17 cellular contexts compared by ENCODE assay signal in the genomic region with DNA sequence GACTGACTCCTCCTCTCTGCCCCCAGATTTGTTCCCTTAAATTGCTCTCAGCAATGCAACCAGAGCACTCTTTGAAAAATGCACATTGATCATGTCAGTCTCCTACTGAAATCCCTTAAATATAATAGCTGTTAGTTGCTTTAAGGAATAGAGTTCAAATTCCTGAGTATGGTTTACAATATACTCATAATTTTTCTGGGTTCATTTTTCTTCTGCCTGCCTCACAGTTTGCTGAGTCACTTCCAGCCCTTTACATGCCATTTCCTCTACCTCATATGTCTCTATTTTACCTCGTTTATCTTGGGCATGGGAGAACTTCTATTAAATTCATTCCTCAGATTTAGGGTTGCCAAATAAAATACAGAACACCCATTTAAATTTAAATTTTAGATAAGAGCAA.
A peak's percentile ranks its signal among the peaks of the same experiment; 100 is the strongest.
DNase-seq lines count a peak whose midpoint lies in the region; ATAC-seq, FAIRE-seq and TF ChIP-seq lines count a peak whose summit lies in the region.
"Had no signal": no experiment of that assay in that cellular context is flagged by ENCODE, and none has a peak within 500 bp of the region (broad histone marks: within the 10 kb centered on the region; RNA-seq: fewer than 3 reads in every experiment).

No MANE protein-coding gene starts in this region.

- WGBS in spleen, 5 donors: 0 to 5% (median 4%) methylated on average over 1 of the region's 1 CpG

- no peaks in the 10 kb centered on the region for H3F3A ChIP-seq in PC-3 (ENCODE audit: low read length, unreplicated experiment)

- TF ChIP-seq CTCF in Calu3 (IDR thresholded peaks at IDR 0.05; ENCODE audit: unreplicated experiment) (no peak), PC-3 (conservative IDR thresholded peaks at IDR 0.05; ENCODE audit: low read depth, low read length) (no peak), bronchial epithelial cell (IDR thresholded peaks at IDR 0.05; ENCODE audit: insufficient read depth, low read length, severe bottlenecking) (no peak), spleen (IDR thresholded peaks at IDR 0.05 in 8 of 11, conservative IDR thresholded peaks at IDR 0.05 in 3 of 11) (no peak)

- H3K4me3 ChIP-seq in PC-3 (ENCODE audit: low read length): no peak overlapping the region
- H3K4me3 ChIP-seq in bronchial epithelial cell (ENCODE audit: low read depth, low read length): no peak overlapping the region
- H3K4me3 ChIP-seq in spleen: no peak overlapping the region
- H3K4me3 ChIP-seq: mucosa of descending colon, ovary had no signal

- peaks cover 37% of the 10 kb centered on the region; the same call in 1 of the 2 replicates for H3K4me1 ChIP-seq in PC-3 (ENCODE audit: insufficient read depth, low read length)
- no peaks in the 10 kb centered on the region for H3K4me1 ChIP-seq in spleen

- no peak for FAIRE-seq in bronchial epithelial cell (lab: Jason Lieb, UNC)
- FAIRE-seq: kidney had no signal

- H3K4me2 ChIP-seq in PC-3 (ENCODE audit: low read length): peak overlapping the region; percentile 9; the same call in 1 of the 2 replicates

- peak overlapping the region; percentile 74 for H3K27ac ChIP-seq in PC-3 (ENCODE audit: low read length)
- no peak overlapping the region for H3K27ac ChIP-seq in spleen
- H3K27ac ChIP-seq: ovary had no signal

- no peak; the same call in 1 of the 2 replicates for ATAC-seq in PC-3
- no peak for ATAC-seq in GM21360 (IDR thresholded peaks at IDR 0.05; ENCODE audit: unreplicated experiment)
- ATAC-seq: mucosa of descending colon had no signal

- H3K9ac ChIP-seq in PC-3 (ENCODE audit: low read length): peak overlapping the region; percentile 11; the same call in 1 of the 2 replicates

- H3K9me2 ChIP-seq in PC-3 (replicated peaks; ENCODE audit: low read length): no peaks in the 10 kb centered on the region

- no peaks in the 10 kb centered on the region for H3K27me3 ChIP-seq in PC-3 (ENCODE audit: low read length)
- no peaks in the 10 kb centered on the region for H3K27me3 ChIP-seq in bronchial epithelial cell (ENCODE audit: control insufficient read depth, insufficient read depth, low read length)
- no peaks in the 10 kb centered on the region for H3K27me3 ChIP-seq in spleen (replicated peaks in 1 of 7)
- H3K27me3 ChIP-seq: ovary had no signal

- no peak overlapping the region for H3K4me3 Mint-ChIP-seq in Calu3 (ENCODE audit: low read depth, unreplicated experiment)

- intact Hi-C loops in Calu3 (cut with micrococcal nuclease; ENCODE audit: unreplicated experiment): no loop called here
- intact Hi-C loops in PC-3 (cut with micrococcal nuclease): no loop called here
- intact Hi-C loops in cardiac septum (cut with DNase I): no loop called here
- intact Hi-C loops in spleen (cut with DNase I; ENCODE audit: low total_unique reads): no loop called here

- H2AFZ ChIP-seq in PC-3 (ENCODE audit: low read length): 0 out of 2 replicates have a peak overlapping the region, but pooled peaks have one; percentile 5

- H3K27ac Mint-ChIP-seq in Calu3 (ENCODE audit: unreplicated experiment): peak overlapping the region; percentile 11

- no peaks in the 10 kb centered on the region for H3K9me3 Mint-ChIP-seq in Calu3 (ENCODE audit: low read depth, unreplicated experiment)

- POLR2A ChIA-PET in PC-3 (lab: Charles Lee; ENCODE audit: unreplicated experiment): no interaction called here

- no peaks in the 10 kb centered on the region for H3K27me3 Mint-ChIP-seq in Calu3 (ENCODE audit: unreplicated experiment)

- CTCF ChIA-PET in Calu3 (lab: Charles Lee) (no interaction called here), PC-3 (lab: Charles Lee) (no interaction called here)

- no peaks in the 10 kb centered on the region for H3K36me3 Mint-ChIP-seq in Calu3 (ENCODE audit: insufficient read depth, unreplicated experiment)

- H3K9me3 ChIP-seq in PC-3 (ENCODE audit: low read length) (no peaks in the 10 kb centered on the region), spleen (peaks cover 0 to 3% (median 0%) of the 10 kb centered on the region in 8 donors)
- H3K9me3 ChIP-seq: mucosa of descending colon, ovary had no signal

- no peaks in the 10 kb centered on the region for H4K20me1 ChIP-seq in PC-3 (ENCODE audit: low read length)

- peaks cover 12% of the 10 kb centered on the region for H3K4me1 Mint-ChIP-seq in Calu3 (ENCODE audit: low read depth, unreplicated experiment)

- no peak for TF ChIP-seq POLR2A in spleen (IDR thresholded peaks at IDR 0.05)

- BruUV-seq in Calu3 (replicated peaks; lab: Mats Ljungman, UMichigan): no TSS peak
- no TSS peak for BruUV-seq in PC-3 (replicated peaks; lab: Mats Ljungman, UMichigan)

- no peaks in the 10 kb centered on the region for H3K79me2 ChIP-seq in PC-3 (ENCODE audit: low read length)

- H3K36me3 ChIP-seq in PC-3 (ENCODE audit: low read depth, low read length): no peaks in the 10 kb centered on the region
- H3K36me3 ChIP-seq in bronchial epithelial cell (ENCODE audit: control insufficient read depth, insufficient read depth, low read length): no peaks in the 10 kb centered on the region
- no peaks in the 10 kb centered on the region for H3K36me3 ChIP-seq in spleen
- H3K36me3 ChIP-seq: ovary had no signal

- DNase-seq in Calu3: no peak
- peak; percentile 45 for DNase-seq in PC-3
- peak; percentile 50 for DNase-seq in bronchial epithelial cell (ENCODE audit: low read depth)
- DNase-seq in kidney glomerular epithelial cell (lab: John Stamatoyannopoulos, UW): peak; percentile 22
- no peak for DNase-seq in cardiac septum (ENCODE audit: low spot score)
- no peak for DNase-seq in spleen
- DNase-seq in cerebellar cortex (ENCODE audit: low spot score): no peak
- DNase-seq: activated effector memory CD4-positive, alpha-beta T cell treated with Interleukin-2 at 50 U/mL for 16 hours; GDM1; glutamatergic neuron; KG1; kidney; mucosa of descending colon; NCI-H510A; ovary; substantia nigra had no signal

Comparison
In these comparisons a context has a peak if more than half of its experiments do, and no peak if none do; other contexts are left out.
1. DNase-seq: peak in PC-3 (single experiment), bronchial epithelial cell (single experiment) and kidney glomerular epithelial cell (single experiment); none in Calu3 (single experiment), cardiac septum (single experiment), spleen (single experiment) and cerebellar cortex (single experiment).